ENCODE assay signal across 8 cellular contexts in the genomic region with DNA sequence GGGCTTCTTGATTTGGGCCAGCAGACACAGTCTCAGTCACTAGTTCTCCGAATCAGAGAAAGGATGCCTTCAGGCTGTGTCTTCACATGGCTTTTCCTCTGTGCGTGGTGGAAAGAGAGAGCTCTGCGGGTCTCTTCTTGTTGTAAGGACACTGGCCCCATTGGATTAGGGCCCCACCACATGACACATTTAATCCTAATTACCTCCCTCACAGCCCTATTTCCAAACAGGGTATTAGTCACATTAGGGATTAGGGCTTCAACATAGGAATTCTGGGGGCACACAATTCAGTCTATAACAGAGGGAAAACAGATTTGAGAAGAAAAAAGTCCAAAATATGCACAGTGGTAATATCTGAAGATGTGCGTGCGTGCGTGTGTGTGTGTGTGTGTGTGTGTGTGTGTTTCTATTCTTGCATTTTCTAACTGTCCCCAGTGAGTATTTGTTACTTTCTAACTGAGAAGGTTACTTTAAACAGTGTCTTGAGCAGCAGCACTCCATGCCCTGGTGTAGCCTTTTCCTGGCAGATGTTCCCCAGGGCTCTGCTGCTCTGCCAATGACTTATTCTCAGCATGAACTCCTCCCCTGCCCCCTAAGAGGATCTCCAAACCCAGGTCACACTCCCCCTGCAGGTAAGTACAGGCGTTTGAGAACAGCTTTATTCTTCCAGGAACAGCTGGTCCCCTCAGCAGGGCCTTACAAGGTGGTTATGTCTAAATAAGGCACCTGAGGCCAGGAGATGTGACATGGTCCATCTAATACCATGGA.
DNase-seq lines count a peak whose midpoint lies in the region; ATAC-seq and TF ChIP-seq lines count a peak whose summit lies in the region.

No MANE protein-coding gene starts in this region.

- no peaks in the 10 kb centered on the region for H3K79me2 ChIP-seq in DND-41 (ENCODE audit: insufficient read depth, low read length)

- H3K27me3 ChIP-seq in DND-41 (ENCODE audit: insufficient read depth, low read length, poor library complexity), result no peaks in the 10 kb centered on the region
- H3K27me3 ChIP-seq in heart right ventricle, result no peaks in the 10 kb centered on the region

- H3K4me1 ChIP-seq in DND-41 (ENCODE audit: insufficient read depth, low read length), result no peaks in the 10 kb centered on the region
- peaks cover 4 to 40% (median 30%) of the 10 kb centered on the region in 9 donors for H3K4me1 ChIP-seq in heart right ventricle

- H3K36me3 ChIP-seq in DND-41 (ENCODE audit: insufficient read depth, low read length) (no peaks in the 10 kb centered on the region), heart right ventricle (peaks cover 0 to 43% (median 0%) of the 10 kb centered on the region in 9 donors)

- H3K9me3 ChIP-seq in DND-41 (ENCODE audit: insufficient read depth, low read length, severe bottlenecking), result no peaks in the 10 kb centered on the region
- peaks cover 0 to 6% (median 0%) of the 10 kb centered on the region in 11 donors for H3K9me3 ChIP-seq in heart right ventricle

- H4K20me1 ChIP-seq in DND-41 (ENCODE audit: insufficient read depth, low read length), result no peaks in the 10 kb centered on the region

- H3K27ac ChIP-seq in DND-41 (ENCODE audit: low read length) (no peak overlapping the region), heart right ventricle (no peak overlapping the region)

- 74 to 79% methylated on average over 7 of the region's 7 CpGs for WGBS in heart right ventricle, 2 donors

- TF ChIP-seq CTCF in DND-41 (IDR thresholded peaks at IDR 0.05; ENCODE audit: borderline replicate concordance, extremely low read depth, low read length, poor library complexity, severe bottlenecking), result peak; percentile 15
- TF ChIP-seq CTCF in heart right ventricle (IDR thresholded peaks at IDR 0.05), result peak in 6 of 9 donors; percentile 18 to 50 (median 34)

- no peak overlapping the region for H3K9ac ChIP-seq in DND-41 (ENCODE audit: low read depth, low read length)

- ATAC-seq in DND-41 (ENCODE audit: insufficient read depth, low read depth) (0 out of 3 replicates have a peak, but pooled peaks have one; percentile 44), GM21381 (IDR thresholded peaks at IDR 0.05; ENCODE audit: unreplicated experiment) (peak; percentile 30), heart right ventricle (peak in 7 of 8 donors; percentile 49 to 83 (median 67))

- intact Hi-C loops in heart right ventricle (cut with DNase I), result no loop called here

- H3K4me3 ChIP-seq in DND-41 (ENCODE audit: low read depth in 1 of 2, low read length in 2 of 2) (no peak overlapping the region), heart right ventricle (no peak overlapping the region)

- H3K4me2 ChIP-seq in DND-41 (ENCODE audit: insufficient read depth, low read length), result no peak overlapping the region

- DNase-seq in DND-41, result no peak
- DNase-seq in MV-4-11 (lab: John Stamatoyannopoulos, UW), result peak; percentile 34
- peak; percentile 32 for DNase-seq in activated T-cell treated with anti-CD3 and anti-CD28 coated beads for 24 hours (ENCODE audit: low read depth)
- peak in 1 of 2 donors; percentile 34 for DNase-seq in heart right ventricle
- peak; percentile 12 to 36 (median 19) for DNase-seq in stimulated activated CD4-positive, alpha-beta T cell treated with anti-CD3 and anti-CD28 coated beads, TNF-alpha, amount 100 ng/mL, for 24 hours (ENCODE audit: low read depth in 3 of 3)
- no peak for DNase-seq in OCI-M2 (lab: John Stamatoyannopoulos, UW; ENCODE audit: unreplicated experiment)
- DNase-seq in hypothalamus (lab: John Stamatoyannopoulos, UW), result no peak

- no peak overlapping the region for H2AFZ ChIP-seq in DND-41 (ENCODE audit: low read depth, low read length)

Comparison
In these comparisons a context has a peak if more than half of its experiments do, and no peak if none do; other contexts are left out.
1. DNase-seq: peak in MV-4-11 (single experiment), activated T-cell treated with anti-CD3 and anti-CD28 coated beads for 24 hours (single experiment) and stimulated activated CD4-positive, alpha-beta T cell treated with anti-CD3 and anti-CD28 coated beads, TNF-alpha, amount 100 ng/mL, for 24 hours (3 of 3); none in DND-41 (single experiment), OCI-M2 (single experiment) and hypothalamus (0 of 51).
2. Peak in every context shown above with its lines, with median percentiles within 50 percentile points of each other: ATAC-seq.